20 cellular contexts compared by ENCODE assay signal in the genomic region with DNA sequence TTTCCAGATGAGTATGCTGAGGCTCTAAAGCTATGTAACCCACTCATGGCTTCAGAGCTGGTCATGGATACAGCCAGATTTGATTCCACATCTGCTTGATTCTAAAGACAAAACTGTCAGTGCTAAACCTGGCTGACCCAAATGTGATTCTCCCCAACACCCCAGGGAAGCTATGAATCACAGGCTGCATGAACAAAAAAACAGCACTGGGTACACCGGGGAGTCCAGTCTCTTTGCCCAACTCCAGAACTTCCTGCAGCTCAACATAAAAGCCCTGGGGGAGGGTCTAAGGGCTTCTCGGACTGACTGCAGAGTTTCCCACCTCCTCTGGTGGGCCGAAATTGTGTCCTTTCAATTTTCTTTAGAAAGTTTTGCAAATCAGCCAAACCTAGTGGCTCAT. TPM values are rescaled to one million over a fixed set of nuclear protein-coding genes. Genes with fewer than 3 reads are reported as not detected.
DNase-seq lines count a peak whose midpoint lies in the region; ATAC-seq and TF ChIP-seq lines count a peak whose summit lies in the region.
"Had no signal": no experiment of that assay in that cellular context is flagged by ENCODE, and none has a peak within 500 bp of the region (broad histone marks: within the 10 kb centered on the region; RNA-seq: fewer than 3 reads in every experiment).

No MANE protein-coding gene starts in this region.

- CTCF ChIA-PET in AG04450 (lab: Charles Lee), result interaction anchor here (0.7 kb wide), 1 partner anchor 668 kb away, joined by 3 read pairs; no protein-coding TSS in a partner anchor
- CTCF ChIA-PET in WTC11 (lab: Charles Lee), result interaction anchor here (0.9 to 1.4 kb wide), 2 partner anchors 56 to 57 kb away, joined by 3 to 6 read pairs; no protein-coding TSS in a partner anchor

- H3K27ac ChIP-seq in AG04450 (ENCODE audit: low read depth, low read length) (peak overlapping the region; percentile 11), HUES64 (ENCODE audit: low read depth, low read length) (peak overlapping the region; percentile 28; the same call in 1 of the 2 replicates), brain microvascular endothelial cell (no peak overlapping the region)
- H3K27ac ChIP-seq: BLaER1 treated with 17β-estradiol and CSF1 and Interleukin-3, amounts not matched to agents 10 nM and 100 nM had no signal

- in situ Hi-C loops in brain microvascular endothelial cell (cut with HindIII; ENCODE audit: low pct_ligation_motif_present, low sequenced_read_pairs), result no loop called here

- peak overlapping the region; percentile 15 for H3K27ac Mint-ChIP-seq in WTC11
- H3K27ac Mint-ChIP-seq: CD8-positive, alpha-beta memory T cell; HFFc6 had no signal

- 81% methylated on average over 3 of the region's 3 CpGs for WGBS in HUES64

- H3K4me3 Mint-ChIP-seq in WTC11, result no peak overlapping the region
- H3K4me3 Mint-ChIP-seq: CD8-positive, alpha-beta memory T cell; HFFc6 had no signal

- no peak overlapping the region for H3K9ac ChIP-seq in HUES64 (ENCODE audit: low read depth, low read length)
- H3K9ac ChIP-seq: BLaER1 treated with 17β-estradiol and CSF1 and Interleukin-3, amounts not matched to agents 10 nM and 100 nM had no signal

- no peak overlapping the region for H3K4me3 ChIP-seq in AG04450 (ENCODE audit: low read depth, low read length)
- H3K4me3 ChIP-seq in HUES64 (ENCODE audit: low read length), result no peak overlapping the region
- no peak overlapping the region for H3K4me3 ChIP-seq in fibroblast of mammary gland (ENCODE audit: control insufficient read depth, low read depth, low read length)
- no peak overlapping the region for H3K4me3 ChIP-seq in brain microvascular endothelial cell (ENCODE audit: low read depth, low read length)
- H3K4me3 ChIP-seq: BLaER1 treated with 17β-estradiol and CSF1 and Interleukin-3, amounts not matched to agents 10 nM and 100 nM had no signal

- peaks cover 48% of the 10 kb centered on the region for H3K36me3 Mint-ChIP-seq in WTC11
- H3K36me3 Mint-ChIP-seq: CD8-positive, alpha-beta memory T cell had no signal

- POLR2A ChIA-PET in AG04450 (lab: Yijun Ruan, JAX) (interaction anchor here (0.7 kb wide), 2 partner anchors 14 to 160 kb away, joined by 3 read pairs; no protein-coding TSS in a partner anchor), WTC11 (lab: Charles Lee) (no interaction called here)

- DNase-seq in AG04450 (ENCODE audit: low read depth, low spot score) (no peak), WTC11 (ENCODE audit: low spot score) (no peak), fibroblast of mammary gland (ENCODE audit: low read depth) (peak; percentile 51), brain microvascular endothelial cell (no peak), NCI-H1048 (lab: John Stamatoyannopoulos, UW) (no peak), GDM1 (lab: John Stamatoyannopoulos, UW) (no peak)
- DNase-seq: CD8-positive, alpha-beta memory T cell; DMS53; EL; HFFc6; NCI-H1417 treated with DMSO at 0.1 percent for 48 hours; NCI-H187 treated with DMSO at 0.1 percent for 48 hours; NCI-H2227 treated with DMSO at 0.1 percent for 48 hours; NCI-H82; PC-3; RPMI8226; SIG-M5 had no signal

- no peak for TF ChIP-seq CTCF in AG04450 (IDR thresholded peaks at IDR 0.05; ENCODE audit: low read depth, low read length)
- no peak for TF ChIP-seq CTCF in WTC11 (IDR thresholded peaks at IDR 0.05)
- no peak for TF ChIP-seq CTCF in fibroblast of mammary gland (conservative IDR thresholded peaks at IDR 0.05; ENCODE audit: control insufficient read depth, insufficient read depth, low read depth, low read length)
- no peak for TF ChIP-seq CTCF in brain microvascular endothelial cell (IDR thresholded peaks at IDR 0.05; ENCODE audit: low read depth, low read length, missing control alignments)

- H3K4me1 Mint-ChIP-seq in WTC11, result peaks cover 62% of the 10 kb centered on the region
- H3K4me1 Mint-ChIP-seq: CD8-positive, alpha-beta memory T cell had no signal

- H3K9me3 Mint-ChIP-seq in WTC11, result no peaks in the 10 kb centered on the region
- H3K9me3 Mint-ChIP-seq: HFFc6 had no signal

- H3K4me1 ChIP-seq in HUES64 (ENCODE audit: insufficient read depth, low read length), result peaks cover 18% of the 10 kb centered on the region

- ATAC-seq in WTC11, result no peak
- ATAC-seq: PC-3, SK-N-SH treated with all-trans-retinoic acid at 6 μM for 48 hours had no signal

- H3K9me3 ChIP-seq in AG04450 (ENCODE audit: control insufficient read depth, insufficient read depth, low read length), result no peaks in the 10 kb centered on the region
- no peaks in the 10 kb centered on the region for H3K9me3 ChIP-seq in HUES64 (ENCODE audit: insufficient read depth, low read depth, low read length)
- H3K9me3 ChIP-seq: BLaER1 treated with 17β-estradiol and CSF1 and Interleukin-3, amounts not matched to agents 10 nM and 100 nM had no signal

- no peaks in the 10 kb centered on the region for H3K27me3 ChIP-seq in AG04450 (ENCODE audit: control insufficient read depth, insufficient read depth, low read length)
- H3K27me3 ChIP-seq in HUES64 (ENCODE audit: insufficient read depth, low read length), result no peaks in the 10 kb centered on the region
- no peaks in the 10 kb centered on the region for H3K27me3 ChIP-seq in brain microvascular endothelial cell (replicated peaks)

- H3K27me3 Mint-ChIP-seq in WTC11 (ENCODE audit: low read depth), result no peaks in the 10 kb centered on the region
- H3K27me3 Mint-ChIP-seq: CD8-positive, alpha-beta memory T cell had no signal

- H3K36me3 ChIP-seq in HUES64 (ENCODE audit: insufficient read depth, low read length) (peaks cover 77% of the 10 kb centered on the region), brain microvascular endothelial cell (replicated peaks) (no peaks in the 10 kb centered on the region)

TF ChIP-seq in WTC11, 78 proteins besides CTCF, POLR2A, EP300 and RAD21:
- TF ChIP-seq ZMAT4 (CRISPR knock-in tag; IDR thresholded peaks at IDR 0.05) (no peak), NR3C1 (CRISPR knock-in tag; conservative IDR thresholded peaks at IDR 0.05; ENCODE audit: low read depth) (no peak)
- TF ChIP-seq, protein P1, sequence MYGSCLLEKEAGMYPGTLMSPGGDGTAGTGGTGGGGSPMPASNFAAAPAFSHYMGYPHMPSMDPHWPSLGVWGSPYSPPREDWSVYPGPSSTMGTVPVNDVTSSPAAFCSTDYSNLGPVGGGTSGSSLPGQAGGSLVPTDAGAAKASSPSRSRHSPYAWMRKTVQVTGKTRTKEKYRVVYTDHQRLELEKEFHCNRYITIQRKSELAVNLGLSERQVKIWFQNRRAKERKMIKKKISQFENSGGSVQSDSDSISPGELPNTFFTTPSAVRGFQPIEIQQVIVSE (CRISPR knock-in tag; IDR thresholded peaks at IDR 0.05; ENCODE audit: borderline replicate concordance), result no peak

RNA-seq across cellular contexts. Expression of gene PLPP3, which starts 59.2 kb away (rescaled TPM):
- polyA plus RNA-seq in AG04450 (2011; rRNA removed), result 181 and 210 TPM in 2 replicates
- polyA minus RNA-seq in AG04450 (2011; rRNA and poly(A)+ RNA removed), result 162 and 165 TPM in 2 replicates
- 21.5 TPM for polyA plus RNA-seq in HUES64 (2013, experiment 1 of 2)
- 23.1 TPM for polyA plus RNA-seq in HUES64 (2013, experiment 2 of 2)
- 28.2 to 31.0 TPM (median 28.8 TPM) in 3 replicates for total RNA-seq in WTC11 (2021)
- polyA plus RNA-seq: CD8-positive, alpha-beta memory T cell had no signal
